1 cellular context compared by ENCODE assay signal in the genomic region with DNA sequence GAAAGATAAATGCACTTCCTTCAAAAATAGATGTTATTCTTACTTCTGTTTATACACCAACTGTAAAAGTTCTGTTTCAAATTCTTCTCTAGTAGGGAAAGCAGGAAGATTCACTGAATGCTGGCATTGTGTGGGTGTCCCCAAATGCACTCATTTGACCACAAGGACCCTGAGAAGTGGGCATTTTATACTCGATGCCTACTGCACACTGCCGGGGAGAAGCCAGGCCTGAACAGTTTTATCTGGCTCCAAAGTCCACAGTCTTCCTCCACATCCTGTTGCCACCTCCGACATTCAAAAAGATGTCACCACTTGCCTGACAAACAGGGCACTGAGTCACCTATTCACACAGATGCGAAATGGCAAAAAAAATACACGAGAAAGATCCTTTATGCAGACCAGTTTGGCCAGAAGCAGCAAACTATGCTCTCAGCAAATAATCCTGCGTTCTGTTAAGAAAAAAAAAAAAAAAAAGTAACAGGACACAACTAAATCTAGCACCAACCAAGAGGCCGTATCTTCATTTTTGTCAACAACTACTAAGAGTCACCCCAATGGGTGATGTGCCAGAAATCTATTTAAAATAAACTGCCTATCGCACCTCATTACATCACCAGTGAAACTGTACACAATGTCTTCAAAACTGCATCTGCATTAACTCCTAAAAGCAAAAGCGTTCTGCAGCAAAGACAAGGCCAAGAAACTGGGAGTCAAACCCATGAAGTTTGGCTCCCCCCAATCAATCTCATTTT.
TF ChIP-seq lines count a peak whose summit lies in the region.

No MANE protein-coding gene starts in this region.

TF ChIP-seq in HCT116, 20 proteins besides CTCF, POLR2A, EP300 and RAD21 (continued from another document):
- TF ChIP-seq REST (IDR thresholded peaks at IDR 0.05; ENCODE audit: low read depth) (no peak), ZFX (IDR thresholded peaks at IDR 0.05) (no peak)
TF ChIP-seq in HCT116: peak in this region for 0.
